8 cellular contexts compared by ENCODE assay signal in genomic region chr1:168470821-168471473, GRCh38.
DNase-seq lines count a peak whose midpoint lies in the region; TF ChIP-seq lines count a peak whose summit lies in the region.

No MANE protein-coding gene starts in this region.

- H3K9me3 ChIP-seq in adipocyte (ENCODE audit: control insufficient read depth, low read length): no peaks in the 10 kb centered on the region
- H3K9me3 ChIP-seq in Peyer's patch: no peaks in the 10 kb centered on the region
- H3K9me3 ChIP-seq in effector memory CD4-positive, alpha-beta T cell (ENCODE audit: control insufficient read depth, low read length): no peaks in the 10 kb centered on the region

- no peak overlapping the region for H3K27ac ChIP-seq in dorsolateral prefrontal cortex
- H3K27ac ChIP-seq in Peyer's patch: no peak overlapping the region
- H3K27ac ChIP-seq in effector memory CD4-positive, alpha-beta T cell (ENCODE audit: insufficient read depth, low read length, poor library complexity, severe bottlenecking): no peak overlapping the region

- DNase-seq in AG10803 (ENCODE audit: low read depth): peak; percentile 95
- DNase-seq in HT1080 (ENCODE audit: low read depth): peak; percentile 87
- peak; percentile 93 for DNase-seq in adipocyte (ENCODE audit: low read depth)
- peak; percentile 95 for DNase-seq in kidney glomerular epithelial cell (lab: John Stamatoyannopoulos, UW)
- DNase-seq in dorsolateral prefrontal cortex: no peak
- no peak for DNase-seq in Peyer's patch
- DNase-seq in activated naive CD4-positive, alpha-beta T cell (lab: John Stamatoyannopoulos, UW): no peak
- no peak for DNase-seq in effector memory CD4-positive, alpha-beta T cell

- no peak for TF ChIP-seq POLR2A in Peyer's patch (IDR thresholded peaks at IDR 0.05)

- no peaks in the 10 kb centered on the region for H3K36me3 ChIP-seq in adipocyte (ENCODE audit: control insufficient read depth, insufficient read depth, low read length, severe bottlenecking)
- H3K36me3 ChIP-seq in Peyer's patch: no peaks in the 10 kb centered on the region
- no peaks in the 10 kb centered on the region for H3K36me3 ChIP-seq in effector memory CD4-positive, alpha-beta T cell (ENCODE audit: control insufficient read depth, insufficient read depth, low read length)

- H3K27me3 ChIP-seq in adipocyte (replicated peaks; ENCODE audit: control insufficient read depth, insufficient read depth, low read length) (no peaks in the 10 kb centered on the region), dorsolateral prefrontal cortex (no peaks in the 10 kb centered on the region), Peyer's patch (no peaks in the 10 kb centered on the region)
- no peaks in the 10 kb centered on the region for H3K27me3 ChIP-seq in effector memory CD4-positive, alpha-beta T cell (replicated peaks; ENCODE audit: control insufficient read depth, insufficient read depth, low read length, poor library complexity, severe bottlenecking)

- H3K9ac ChIP-seq in adipocyte (ENCODE audit: low read length): peak overlapping the region; percentile 75

- peak; percentile 29 for TF ChIP-seq CTCF in AG10803 (conservative IDR thresholded peaks at IDR 0.05; ENCODE audit: low read length)
- TF ChIP-seq CTCF in dorsolateral prefrontal cortex (IDR thresholded peaks at IDR 0.05 in 54 of 56, conservative IDR thresholded peaks at IDR 0.05 in 2 of 56; ENCODE audit: low read depth in 1 of 56, partially characterized antibody in 56 of 56): no peak
- TF ChIP-seq CTCF in Peyer's patch (IDR thresholded peaks at IDR 0.05): peak in 1 of 6 experiments; percentile 13

- H3K4me3 ChIP-seq in AG10803 (ENCODE audit: low read length): no peak overlapping the region
- H3K4me3 ChIP-seq in adipocyte (ENCODE audit: low read length): peak overlapping the region; percentile 52
- no peak overlapping the region for H3K4me3 ChIP-seq in dorsolateral prefrontal cortex
- H3K4me3 ChIP-seq in Peyer's patch: no peak overlapping the region
- H3K4me3 ChIP-seq in effector memory CD4-positive, alpha-beta T cell (ENCODE audit: insufficient read depth, low read depth, low read length, poor library complexity, severe bottlenecking): no peak overlapping the region

- intact Hi-C loops in dorsolateral prefrontal cortex (cut with DNase I): no loop called here

- H3K4me1 ChIP-seq in adipocyte (ENCODE audit: control insufficient read depth, insufficient read depth, low read length): peaks cover 40% of the 10 kb centered on the region
- peaks cover 0 to 29% (median 9%) of the 10 kb centered on the region in 4 donors for H3K4me1 ChIP-seq in Peyer's patch
- H3K4me1 ChIP-seq in effector memory CD4-positive, alpha-beta T cell (ENCODE audit: control insufficient read depth, insufficient read depth, low read length, poor library complexity, severe bottlenecking): peaks cover 45% of the 10 kb centered on the region

Comparison
In these comparisons a context has a peak if more than half of its experiments do, and no peak if none do; other contexts are left out.
1. DNase-seq: peak in AG10803 (single experiment), HT1080 (single experiment), adipocyte (single experiment) and kidney glomerular epithelial cell (single experiment); none in dorsolateral prefrontal cortex (0 of 10), Peyer's patch (0 of 3), activated naive CD4-positive, alpha-beta T cell (0 of 4) and effector memory CD4-positive, alpha-beta T cell (0 of 3).